Comparison of ENCODE assay signal across 19 cellular contexts in genomic region chr22:31737932-31738331, GRCh38. TPM values are rescaled to one million over a fixed set of nuclear protein-coding genes. Genes with fewer than 3 reads are reported as not detected.
A peak's percentile ranks its signal among the peaks of the same experiment; 100 is the strongest.
DNase-seq lines count a peak whose midpoint lies in the region; ATAC-seq, FAIRE-seq and TF ChIP-seq lines count a peak whose summit lies in the region.
"Had no signal": no experiment of that assay in that cellular context is flagged by ENCODE, and none has a peak within 500 bp of the region (broad histone marks: within the 10 kb centered on the region; RNA-seq: fewer than 3 reads in every experiment).

No MANE protein-coding gene starts in this region.

- no peaks in the 10 kb centered on the region for H3K27me3 ChIP-seq in CD4-positive, alpha-beta T cell (ENCODE audit: control insufficient read depth, insufficient read depth, low read length)
- H3K27me3 ChIP-seq in PC-3 (ENCODE audit: low read length) = no peaks in the 10 kb centered on the region
- H3K27me3 ChIP-seq: BLaER1 treated with 17β-estradiol and CSF1 and Interleukin-3, amounts not matched to agents 10 nM and 100 nM had no signal

- intact Hi-C loops in CD4-positive, alpha-beta T cell (cut with DNase I, micrococcal nuclease) = no loop called here
- intact Hi-C loops in PC-3 (cut with micrococcal nuclease) = no loop called here

- no peak overlapping the region for H3K4me3 Mint-ChIP-seq in activated T-cell treated with anti-CD3 and anti-CD28 coated beads, Interleukin-2, amount 50 U/mL, for 24 hours
- H3K4me3 Mint-ChIP-seq in CD4-positive, alpha-beta T cell = peak overlapping the region; percentile 40
- H3K4me3 Mint-ChIP-seq in T-helper 17 cell (no peak overlapping the region), memory B cell (no peak overlapping the region)

- no TSS peak for BruUV-seq in PC-3 (replicated peaks; lab: Mats Ljungman, UMichigan)

- H3K4me1 ChIP-seq in PC-3 (ENCODE audit: insufficient read depth, low read length) = peaks cover 14% of the 10 kb centered on the region
- H3K4me1 ChIP-seq: A549 had no signal

- H3K27ac ChIP-seq in CD4-positive, alpha-beta T cell (ENCODE audit: low read depth, low read length) = no peak overlapping the region
- no peak overlapping the region for H3K27ac ChIP-seq in PC-3 (ENCODE audit: low read length)
- H3K27ac ChIP-seq: A549; BLaER1 treated with 17β-estradiol and CSF1 and Interleukin-3, amounts not matched to agents 10 nM and 100 nM; KMS-11 had no signal

- H3K4me3 ChIP-seq in PC-3 (ENCODE audit: low read length) = no peak overlapping the region
- H3K4me3 ChIP-seq: A549; BLaER1 treated with 17β-estradiol and CSF1 and Interleukin-3, amounts not matched to agents 10 nM and 100 nM had no signal

- H4K20me1 ChIP-seq in PC-3 (ENCODE audit: low read length) = no peaks in the 10 kb centered on the region

- H3K27me3 Mint-ChIP-seq in activated T-cell treated with anti-CD3 and anti-CD28 coated beads, Interleukin-2, amount 50 U/mL, for 24 hours = no peaks in the 10 kb centered on the region
- no peaks in the 10 kb centered on the region for H3K27me3 Mint-ChIP-seq in CD4-positive, alpha-beta T cell
- H3K27me3 Mint-ChIP-seq in T-helper 17 cell (no peaks in the 10 kb centered on the region), memory B cell (no peaks in the 10 kb centered on the region)

- CTCF ChIA-PET in CD4-positive, alpha-beta T cell (lab: Charles Lee) = interaction anchor here (0.5 kb wide), 1 partner anchor 217 kb away, joined by 3 read pairs; no protein-coding TSS in a partner anchor
- CTCF ChIA-PET in PC-3 (lab: Charles Lee) = no interaction called here

- H3K4me1 Mint-ChIP-seq in activated T-cell treated with anti-CD3 and anti-CD28 coated beads, Interleukin-2, amount 50 U/mL, for 24 hours (ENCODE audit: low read depth) = peaks cover 62% of the 10 kb centered on the region
- H3K4me1 Mint-ChIP-seq in CD4-positive, alpha-beta T cell (ENCODE audit: low read depth) = peaks cover 49% of the 10 kb centered on the region
- peaks cover 25% of the 10 kb centered on the region for H3K4me1 Mint-ChIP-seq in T-helper 17 cell
- peaks cover 23% of the 10 kb centered on the region for H3K4me1 Mint-ChIP-seq in memory B cell

- H3K79me2 ChIP-seq in PC-3 (ENCODE audit: low read length) = peaks cover 48% of the 10 kb centered on the region

- H3F3A ChIP-seq in PC-3 (ENCODE audit: low read length, unreplicated experiment) = no peaks in the 10 kb centered on the region

- H3K9me3 ChIP-seq in CD4-positive, alpha-beta T cell (ENCODE audit: control insufficient read depth, low read length) = no peaks in the 10 kb centered on the region
- H3K9me3 ChIP-seq in T-helper 17 cell (ENCODE audit: control insufficient read depth, low read length, poor library complexity, severe bottlenecking) = no peaks in the 10 kb centered on the region
- no peaks in the 10 kb centered on the region for H3K9me3 ChIP-seq in PC-3 (ENCODE audit: low read length)
- H3K9me3 ChIP-seq: A549; BLaER1 treated with 17β-estradiol and CSF1 and Interleukin-3, amounts not matched to agents 10 nM and 100 nM had no signal

- H3K27ac Mint-ChIP-seq in activated T-cell treated with anti-CD3 and anti-CD28 coated beads, Interleukin-2, amount 50 U/mL, for 24 hours = peak overlapping the region; percentile 69
- peak overlapping the region; percentile 80 for H3K27ac Mint-ChIP-seq in CD4-positive, alpha-beta T cell
- H3K27ac Mint-ChIP-seq in T-helper 17 cell = peak overlapping the region; percentile 78
- peak overlapping the region; percentile 1 for H3K27ac Mint-ChIP-seq in memory B cell

- ATAC-seq in CD4-positive, alpha-beta T cell (ENCODE audit: poor library complexity) = peak; percentile 61
- ATAC-seq in T-helper 17 cell (no peak), memory B cell (ENCODE audit: low read depth) (no peak), PC-3 (no peak)
- ATAC-seq: A549 had no signal

- DNase-seq in activated T-cell treated with anti-CD3 and anti-CD28 coated beads, Interleukin-2, amount 50 U/mL, for 24 hours = no peak
- DNase-seq in activated T-cell treated with anti-CD3 and anti-CD28 coated beads for 4 hours = no peak
- DNase-seq in CD4-positive, alpha-beta T cell = no peak
- DNase-seq in T-helper 17 cell = no peak
- no peak for DNase-seq in memory B cell (ENCODE audit: low spot score in 2 of 2)
- no peak for DNase-seq in GM12892 (ENCODE audit: insufficient read length)
- DNase-seq in DMS79 (lab: John Stamatoyannopoulos, UW) = no peak
- no peak for DNase-seq in PC-3
- DNase-seq: COR-L47, DMS153, NCI-H1092, NCI-H2081 treated with DMSO at 0.1 percent for 48 hours, NCI-H510A treated with DMSO at 0.1 percent for 48 hours, NCI-H82 had no signal

- peaks cover 7% of the 10 kb centered on the region for H3K36me3 ChIP-seq in PC-3 (ENCODE audit: low read depth, low read length)

- no peak overlapping the region for H2AFZ ChIP-seq in PC-3 (ENCODE audit: low read length)

- H3K9ac ChIP-seq in PC-3 (ENCODE audit: low read length) = no peak overlapping the region
- H3K9ac ChIP-seq: KMS-11 had no signal

- H3K9me3 Mint-ChIP-seq in activated T-cell treated with anti-CD3 and anti-CD28 coated beads, Interleukin-2, amount 50 U/mL, for 24 hours = no peaks in the 10 kb centered on the region
- no peaks in the 10 kb centered on the region for H3K9me3 Mint-ChIP-seq in CD4-positive, alpha-beta T cell
- H3K9me3 Mint-ChIP-seq in memory B cell = no peaks in the 10 kb centered on the region

- POLR2A ChIA-PET in CD4-positive, alpha-beta T cell (lab: Charles Lee) = interaction anchor here (0.6 to 0.9 kb wide), 2 partner anchors 13 to 490 kb away, joined by 3 read pairs; no protein-coding TSS in a partner anchor
- POLR2A ChIA-PET in PC-3 (lab: Charles Lee; ENCODE audit: unreplicated experiment) = no interaction called here

- no peak overlapping the region for H3K4me2 ChIP-seq in PC-3 (ENCODE audit: low read length)
- H3K4me2 ChIP-seq: A549; BLaER1 treated with 17β-estradiol and CSF1 and Interleukin-3, amounts not matched to agents 10 nM and 100 nM; KMS-11 had no signal

- no peak for TF ChIP-seq POLR2A in GM12892 (IDR thresholded peaks at IDR 0.05; ENCODE audit: low read depth, low read length)

- no peak for FAIRE-seq in GM12892 (lab: Jason Lieb, UNC)
- FAIRE-seq: A549, GM19239, H54 had no signal

- no peak for TF ChIP-seq CTCF in CD4-positive, alpha-beta T cell (IDR thresholded peaks at IDR 0.05)
- no peak for TF ChIP-seq CTCF in PC-3 (conservative IDR thresholded peaks at IDR 0.05; ENCODE audit: low read depth, low read length)

- no peaks in the 10 kb centered on the region for H3K9me2 ChIP-seq in PC-3 (replicated peaks; ENCODE audit: low read length)

- peaks cover 83% of the 10 kb centered on the region for H3K36me3 Mint-ChIP-seq in activated T-cell treated with anti-CD3 and anti-CD28 coated beads, Interleukin-2, amount 50 U/mL, for 24 hours (ENCODE audit: low read depth)
- H3K36me3 Mint-ChIP-seq in CD4-positive, alpha-beta T cell (ENCODE audit: low read depth) = peaks cover 58% of the 10 kb centered on the region
- H3K36me3 Mint-ChIP-seq in T-helper 17 cell (ENCODE audit: low read depth) (peaks cover 6% of the 10 kb centered on the region), memory B cell (peaks cover 7% of the 10 kb centered on the region)

RNA-seq across cellular contexts. Expression of gene PRR14L, which starts 12.0 kb away (rescaled TPM):
- total RNA-seq in CD4-positive, alpha-beta T cell = 10 to 100 TPM; 23.4 to 24.9 TPM
- total RNA-seq in T-helper 17 cell = 10 to 100 TPM; 36.2 to 38.2 TPM
- polyA plus RNA-seq in GM12892 (2012; ENCODE audit: missing spikeins) = 16.3 TPM
- total RNA-seq in PC-3 (2014; rRNA removed) = 9.3 and 17.9 TPM in 2 replicates

RNA-seq across cellular contexts. Expression of gene DEPDC5, which starts 15.9 kb away (rescaled TPM):
- 10 to 100 TPM; 32.9 to 36.6 TPM for total RNA-seq in CD4-positive, alpha-beta T cell
- total RNA-seq in T-helper 17 cell (10 to 100 TPM; 37.6 to 44.0 TPM), PC-3 (2014; rRNA removed) (7.9 and 8.3 TPM in 2 replicates)
- 19.0 TPM for polyA plus RNA-seq in GM12892 (2012; ENCODE audit: missing spikeins)

Comparison
In these comparisons a context has a peak if more than half of its experiments do, and no peak if none do; other contexts are left out.
1. H3K27ac Mint-ChIP-seq: peak in every context shown above with its lines; median percentile 80 in CD4-positive, alpha-beta T cell; 78 in T-helper 17 cell; 69 in activated T-cell treated with anti-CD3 and anti-CD28 coated beads, Interleukin-2, amount 50 U/mL, for 24 hours; 1 in memory B cell.